In genomic region chr10:90222939-90223338, GRCh38 we compare ENCODE assay signal across 9 cellular contexts.
"Had no signal": no experiment of that assay in that cellular context is flagged by ENCODE, and none has a peak within 500 bp of the region (broad histone marks: within the 10 kb centered on the region; RNA-seq: fewer than 3 reads in every experiment).

No MANE protein-coding gene starts in this region.

- DNase-seq: activated CD4-positive, alpha-beta memory T cell treated with anti-CD3 and anti-CD28 coated beads for 36 hours; activated naive CD8-positive, alpha-beta T cell treated with anti-CD3 and anti-CD28 coated beads, Interleukin-2, amount 50 U/mL, for 24 hours; activated T-cell treated with anti-CD3 and anti-CD28 coated beads, Interleukin-2, amount 50 U/mL, for 72 hours; nephron progenitor cell; stimulated activated CD4-positive, alpha-beta T cell treated with anti-CD3 and anti-CD28 coated beads, Interleukin-12 subunit alpha, Interleukin-12 subunit beta, amount 100 ng/mL, for 4 hours; stimulated activated naive CD4-positive, alpha-beta T cell; substantia nigra; transverse colon had no signal

- H3K4me1 Mint-ChIP-seq: nephron progenitor cell had no signal

- H3K9me3 Mint-ChIP-seq: nephron progenitor cell had no signal

- H3K9me3 ChIP-seq: transverse colon had no signal

- H3K4me3 ChIP-seq: transverse colon had no signal

- H3K4me1 ChIP-seq: transverse colon had no signal

- H3K4me3 Mint-ChIP-seq: activated CD4-positive, alpha-beta memory T cell treated with anti-CD3 and anti-CD28 coated beads for 36 hours; activated naive CD8-positive, alpha-beta T cell treated with anti-CD3 and anti-CD28 coated beads, Interleukin-2, amount 50 U/mL, for 24 hours; activated T-cell treated with anti-CD3 and anti-CD28 coated beads, Interleukin-2, amount 50 U/mL, for 72 hours; nephron progenitor cell had no signal

- H3K27ac Mint-ChIP-seq: activated CD4-positive, alpha-beta memory T cell treated with anti-CD3 and anti-CD28 coated beads for 36 hours; activated naive CD8-positive, alpha-beta T cell treated with anti-CD3 and anti-CD28 coated beads, Interleukin-2, amount 50 U/mL, for 24 hours; activated T-cell treated with anti-CD3 and anti-CD28 coated beads, Interleukin-2, amount 50 U/mL, for 72 hours; nephron progenitor cell had no signal

- H3K36me3 Mint-ChIP-seq: activated CD4-positive, alpha-beta memory T cell treated with anti-CD3 and anti-CD28 coated beads for 36 hours had no signal

- H3K36me3 ChIP-seq: transverse colon had no signal

- H3K27ac ChIP-seq: transverse colon, VCaP had no signal

- H3K27me3 ChIP-seq: transverse colon had no signal
